27 cellular contexts compared by ENCODE assay signal in the genomic region with DNA sequence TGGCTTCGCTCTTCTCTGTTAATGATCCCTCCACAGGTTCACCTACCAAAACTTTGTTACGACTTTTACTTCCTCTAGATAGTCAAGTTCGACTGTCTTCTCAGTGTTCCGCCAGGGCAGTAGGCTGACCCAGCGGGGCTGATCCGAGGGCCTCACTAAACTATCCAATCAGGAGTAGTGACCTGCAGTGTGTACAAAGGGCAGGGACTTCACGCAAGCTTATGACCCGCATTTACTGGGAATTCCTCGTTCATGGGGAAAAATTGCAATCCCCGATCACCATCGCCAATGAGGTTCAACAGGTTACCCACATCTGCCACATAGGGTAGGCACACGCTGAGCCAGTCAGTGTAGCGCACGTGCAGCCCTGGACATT.
"Had no signal": no experiment of that assay in that cellular context is flagged by ENCODE, and none has a peak within 500 bp of the region (broad histone marks: within the 10 kb centered on the region; RNA-seq: fewer than 3 reads in every experiment).

No MANE protein-coding gene starts in this region.

- H3K27me3 ChIP-seq: right lobe of liver, testis, thyroid gland, vagina had no signal

- DNase-seq: hippocampal formation; islet precursor cell; left ventricle myocardium inferior; mesendoderm; midbrain; naive thymus-derived CD4-positive, alpha-beta T cell; nucleus accumbens; stimulated activated CD4-positive, alpha-beta T cell treated with anti-CD3 and anti-CD28 coated beads, Interleukin-12 subunit alpha, Interleukin-12 subunit beta, amount 100 ng/mL, for 4 hours; stimulated activated CD4-positive, alpha-beta T cell treated with anti-CD3 and anti-CD28 coated beads, Interleukin-15, amount 100 ng/mL, for 24 hours; stimulated activated CD4-positive, alpha-beta T cell treated with anti-CD3 and anti-CD28 coated beads, Interleukin-2, amount 100 ng/mL, for 24 hours; stimulated activated CD4-positive, alpha-beta T cell treated with anti-CD3 and anti-CD28 coated beads, Interleukin-4, amount 100 ng/mL, for 1 hour; stimulated activated naive B cell treated with anti-CD40 and anti-IgM and Interleukin-4, amounts not matched to agents 10 μg/mL and 1 μg/mL and 100 μg/mL, for 72 hours; stimulated activated naive CD8-positive, alpha-beta T cell treated with anti-CD3 and anti-CD28 coated beads, Interleukin-15, Interleukin-2, amounts not matched to agents 100 U/mL and 50 U/mL, for 24 hours; stomach; testis; thyroid gland; transverse colon had no signal

- H3K4me3 ChIP-seq: left ventricle myocardium inferior, lung, mucosa of descending colon, right atrium auricular region, right lobe of liver, skin epidermis, stomach, testis, thyroid gland, transverse colon, upper lobe of left lung, vagina had no signal

- H3K9me3 ChIP-seq: right lobe of liver, testis, thyroid gland had no signal

- H3K27ac ChIP-seq: left ventricle myocardium inferior, parathyroid adenoma, right atrium auricular region, right lobe of liver, skin epidermis, stomach, testis, thyroid gland, transverse colon, upper lobe of left lung, vagina had no signal

- H3K4me3 Mint-ChIP-seq: naive thymus-derived CD4-positive, alpha-beta T cell; natural killer cell treated with Interleukin-12 subunit alpha and Interleukin-12 subunit beta and Interleukin-15 and Interleukin-18, amount 100 ng/mL, for 72 hours; stimulated activated naive B cell treated with anti-CD40 and anti-IgM and Interleukin-4, amounts not matched to agents 10 μg/mL and 1 μg/mL and 100 μg/mL, for 72 hours had no signal

- H2AFZ ChIP-seq: parathyroid adenoma had no signal

- H3K4me1 ChIP-seq: left ventricle myocardium inferior, parathyroid adenoma, right atrium auricular region, right lobe of liver, stomach, testis, thyroid gland, transverse colon, upper lobe of left lung, vagina had no signal

- ATAC-seq: mucosa of descending colon; naive thymus-derived CD4-positive, alpha-beta T cell; natural killer cell treated with Interleukin-12 subunit alpha and Interleukin-12 subunit beta and Interleukin-15 and Interleukin-18, amount 100 ng/mL, for 72 hours; stimulated activated naive B cell treated with anti-CD40 and anti-IgM and Interleukin-4, amounts not matched to agents 10 μg/mL and 1 μg/mL and 100 μg/mL, for 72 hours; stimulated activated naive CD8-positive, alpha-beta T cell treated with anti-CD3 and anti-CD28 coated beads, Interleukin-15, Interleukin-2, amounts not matched to agents 100 U/mL and 50 U/mL, for 24 hours had no signal

- H3K27ac Mint-ChIP-seq: naive thymus-derived CD4-positive, alpha-beta T cell; natural killer cell treated with Interleukin-12 subunit alpha and Interleukin-12 subunit beta and Interleukin-15 and Interleukin-18, amount 100 ng/mL, for 72 hours; progenitor cell of endocrine pancreas; stimulated activated naive B cell treated with anti-CD40 and anti-IgM and Interleukin-4, amounts not matched to agents 10 μg/mL and 1 μg/mL and 100 μg/mL, for 72 hours had no signal

- H3K9ac ChIP-seq: parathyroid adenoma had no signal

- H3K36me3 ChIP-seq: left ventricle myocardium inferior, right atrium auricular region, right lobe of liver, stomach, thyroid gland, transverse colon, upper lobe of left lung, vagina had no signal

- H3K4me1 Mint-ChIP-seq: naive thymus-derived CD4-positive, alpha-beta T cell; stimulated activated naive B cell treated with anti-CD40 and anti-IgM and Interleukin-4, amounts not matched to agents 10 μg/mL and 1 μg/mL and 100 μg/mL, for 72 hours had no signal

- H3K79me2 ChIP-seq: parathyroid adenoma had no signal

- H3K27me3 Mint-ChIP-seq: natural killer cell treated with Interleukin-12 subunit alpha and Interleukin-12 subunit beta and Interleukin-15 and Interleukin-18, amount 100 ng/mL, for 72 hours; progenitor cell of endocrine pancreas had no signal
